Comparison of ENCODE assay signal across 22 cellular contexts in genomic region chr9:36005891-36006290, GRCh38. TPM values are rescaled to one million over a fixed set of nuclear protein-coding genes. Genes with fewer than 3 reads are reported as not detected.
DNase-seq lines count a peak whose midpoint lies in the region; ATAC-seq and TF ChIP-seq lines count a peak whose summit lies in the region.
"Had no signal": no experiment of that assay in that cellular context is flagged by ENCODE, and none has a peak within 500 bp of the region (broad histone marks: within the 10 kb centered on the region; RNA-seq: fewer than 3 reads in every experiment).

No MANE protein-coding gene starts in this region.

- no peaks in the 10 kb centered on the region for H3K36me3 Mint-ChIP-seq in Calu3 (ENCODE audit: insufficient read depth, unreplicated experiment)
- H3K36me3 Mint-ChIP-seq: CD14-positive monocyte; CD4-positive, alpha-beta memory T cell had no signal

- in situ Hi-C loops in transverse colon (cut with MboI; ENCODE audit: low pct_ligation_motif_present in 1 of 4, low pct_unique_long_range_greater_than_20kb in 1 of 4, low sequenced_read_pairs in 3 of 4), result no loop called here

- CTCF ChIA-PET in Calu3 (lab: Charles Lee), result interaction anchor here (0.5 kb wide), 1 partner anchor 48 kb away, joined by 10 read pairs; no protein-coding TSS in a partner anchor

- no peaks in the 10 kb centered on the region for H3K4me1 Mint-ChIP-seq in Calu3 (ENCODE audit: low read depth, unreplicated experiment)

- no peaks in the 10 kb centered on the region for H3K9me2 ChIP-seq in hepatocyte (replicated peaks; ENCODE audit: insufficient read depth)

- H3K36me3 ChIP-seq in Peyer's patch (no peaks in the 10 kb centered on the region), hepatocyte (replicated peaks; ENCODE audit: insufficient read depth, low read depth) (no peaks in the 10 kb centered on the region), trophoblast cell (ENCODE audit: control insufficient read depth in 1 of 2, insufficient read depth in 2 of 2, low read length in 2 of 2) (no peaks in the 10 kb centered on the region), transverse colon (no peaks in the 10 kb centered on the region)
- H3K36me3 ChIP-seq: BE2C; BLaER1 treated with 17β-estradiol and CSF1 and Interleukin-3, amounts not matched to agents 10 nM and 100 nM had no signal

- H3K79me2 ChIP-seq in hepatocyte (no peaks in the 10 kb centered on the region), trophoblast cell (ENCODE audit: control insufficient read depth, insufficient read depth, low read length, poor library complexity) (no peaks in the 10 kb centered on the region)

- no peak overlapping the region for H4K12ac ChIP-seq in trophoblast cell (ENCODE audit: low read depth, low read length)

- TF ChIP-seq POLR2A in Peyer's patch (IDR thresholded peaks at IDR 0.05) (no peak), transverse colon (IDR thresholded peaks at IDR 0.05) (no peak)

- no peaks in the 10 kb centered on the region for H3K9me3 Mint-ChIP-seq in Calu3 (ENCODE audit: low read depth, unreplicated experiment)

- no peak for TF ChIP-seq EP300 in transverse colon (IDR thresholded peaks at IDR 0.05; ENCODE audit: low read depth)

- H3K79me1 ChIP-seq in trophoblast cell (ENCODE audit: low read length), result no peaks in the 10 kb centered on the region

- intact Hi-C loops in transverse colon (cut with DNase I; ENCODE audit: low total_unique reads), result no loop called here
- intact Hi-C loops in Calu3 (cut with micrococcal nuclease; ENCODE audit: unreplicated experiment), result no loop called here

- H2BK120ac ChIP-seq in trophoblast cell (ENCODE audit: insufficient read depth, low read length, poor library complexity), result no peak overlapping the region

- no peak overlapping the region for H2BK12ac ChIP-seq in trophoblast cell (ENCODE audit: low read length)

- no peak overlapping the region for H3K9ac ChIP-seq in trophoblast cell (ENCODE audit: low read length)
- H3K9ac ChIP-seq: GM23248 had no signal

- 91% methylated on average over 1 of the region's 1 CpG for WGBS in hepatocyte (ENCODE audit: low lambda C conversion rate, missing lambda C conversion rate)
- WGBS in trophoblast cell (ENCODE audit: extremely low coverage, insufficient coverage, insufficient read length), result no CpG with 5 or more reads among the region's 1 CpG
- 67 to 100% methylated on average over 1 of the region's 1 CpG for WGBS in transverse colon (ENCODE audit: low coverage in 1 of 2), 2 donors

- H3K4me3 Mint-ChIP-seq in Calu3 (ENCODE audit: low read depth, unreplicated experiment), result no peak overlapping the region
- H3K4me3 Mint-ChIP-seq: CD14-positive monocyte; CD4-positive, alpha-beta memory T cell had no signal

- no TSS peak for BruUV-seq in Calu3 (replicated peaks; lab: Mats Ljungman, UMichigan)

- H4K91ac ChIP-seq in trophoblast cell (ENCODE audit: low read depth, low read length), result no peak overlapping the region

- H3K4me2 ChIP-seq in hepatocyte, result no peak overlapping the region
- no peak overlapping the region for H3K4me2 ChIP-seq in trophoblast cell (ENCODE audit: low read length)
- H3K4me2 ChIP-seq: A549 had no signal

- H3K18ac ChIP-seq in trophoblast cell (ENCODE audit: low read length), result no peak overlapping the region

- H3K9me3 ChIP-seq in Peyer's patch (no peaks in the 10 kb centered on the region), hepatocyte (ENCODE audit: low read depth) (no peaks in the 10 kb centered on the region), trophoblast cell (ENCODE audit: insufficient read depth, low read depth, low read length) (peaks cover 2% of the 10 kb centered on the region), transverse colon (no peaks in the 10 kb centered on the region)
- H3K9me3 ChIP-seq: BE2C, Caco-2 had no signal

- H4K8ac ChIP-seq in trophoblast cell (ENCODE audit: low read depth, low read length), result no peak overlapping the region

- H3K27ac ChIP-seq in Peyer's patch, result peak overlapping the region in 3 of 4 donors; percentile 4 to 79 (median 53)
- peak overlapping the region; percentile 59 for H3K27ac ChIP-seq in hepatocyte
- no peak overlapping the region for H3K27ac ChIP-seq in trophoblast cell (ENCODE audit: low read depth, low read length)
- peak overlapping the region; percentile 68 to 76 (median 72) for H3K27ac ChIP-seq in transverse colon
- H3K27ac ChIP-seq: A549, GM23248 had no signal

- no peak overlapping the region for H3K23ac ChIP-seq in trophoblast cell (ENCODE audit: low read length)

- H3K27me3 ChIP-seq in Peyer's patch, result no peaks in the 10 kb centered on the region
- H3K27me3 ChIP-seq in hepatocyte, result peaks cover 14% of the 10 kb centered on the region
- no peaks in the 10 kb centered on the region for H3K27me3 ChIP-seq in trophoblast cell (ENCODE audit: insufficient read depth, low read length)
- H3K27me3 ChIP-seq in transverse colon, result no peaks in the 10 kb centered on the region
- H3K27me3 ChIP-seq: BLaER1 treated with 17β-estradiol and CSF1 and Interleukin-3, amounts not matched to agents 10 nM and 100 nM had no signal

- no peak for TF ChIP-seq CTCF in Peyer's patch (IDR thresholded peaks at IDR 0.05)
- TF ChIP-seq CTCF in hepatocyte (IDR thresholded peaks at IDR 0.05; ENCODE audit: poor library complexity), result no peak
- TF ChIP-seq CTCF in transverse colon (IDR thresholded peaks at IDR 0.05), result no peak
- TF ChIP-seq CTCF in Calu3 (IDR thresholded peaks at IDR 0.05; ENCODE audit: unreplicated experiment), result no peak

- H4K20me1 ChIP-seq in hepatocyte (ENCODE audit: insufficient read depth, poor library complexity, severe bottlenecking), result no peaks in the 10 kb centered on the region
- H4K20me1 ChIP-seq: BLaER1 treated with 17β-estradiol and CSF1 and Interleukin-3, amounts not matched to agents 10 nM and 100 nM had no signal

- H3K4ac ChIP-seq in trophoblast cell (ENCODE audit: low read depth, low read length), result no peak overlapping the region

- no peak for ATAC-seq in GM21576 (IDR thresholded peaks at IDR 0.05; ENCODE audit: unreplicated experiment)
- ATAC-seq: A549 had no signal

- H2AK5ac ChIP-seq in trophoblast cell (ENCODE audit: low read length), result no peak overlapping the region

- H3K14ac ChIP-seq in trophoblast cell (ENCODE audit: low read length), result no peak overlapping the region

- H3K27ac Mint-ChIP-seq in Calu3 (ENCODE audit: unreplicated experiment), result no peak overlapping the region
- H3K27ac Mint-ChIP-seq: CD14-positive monocyte; CD4-positive, alpha-beta memory T cell had no signal

- DNase-seq in Peyer's patch (no peak), hepatocyte (ENCODE audit: low spot score) (no peak), trophoblast cell (peak; percentile 50 to 79), transverse colon (no peak), COLO668 (lab: John Stamatoyannopoulos, UW; ENCODE audit: unreplicated experiment) (no peak), Calu3 (no peak)
- DNase-seq: 8988T; ACHN; BE2C; CD4-positive, alpha-beta memory T cell; DMS 273 treated with DMSO at 0.1 percent for 48 hours; DMS79; EL; GM23248; H7; HCEC 1CT had no signal

- no peak overlapping the region for H2BK5ac ChIP-seq in trophoblast cell (ENCODE audit: low read depth, low read length, poor library complexity)

- no peak overlapping the region for H3K4me3 ChIP-seq in Peyer's patch
- no peak overlapping the region for H3K4me3 ChIP-seq in hepatocyte
- no peak overlapping the region for H3K4me3 ChIP-seq in trophoblast cell (ENCODE audit: low read depth, low read length)
- no peak overlapping the region for H3K4me3 ChIP-seq in transverse colon
- H3K4me3 ChIP-seq: A549; BLaER1 treated with 17β-estradiol and CSF1 and Interleukin-3, amounts not matched to agents 10 nM and 100 nM; GM23248 had no signal

- H3K27me3 Mint-ChIP-seq in Calu3 (ENCODE audit: unreplicated experiment), result peaks cover 74% of the 10 kb centered on the region

- peaks cover 0 to 10% (median 0%) of the 10 kb centered on the region in 4 donors for H3K4me1 ChIP-seq in Peyer's patch
- H3K4me1 ChIP-seq in hepatocyte (ENCODE audit: insufficient read depth), result no peaks in the 10 kb centered on the region
- no peaks in the 10 kb centered on the region for H3K4me1 ChIP-seq in trophoblast cell (ENCODE audit: control insufficient read depth in 1 of 2, insufficient read depth in 2 of 2, low read length in 2 of 2)
- peaks cover 4 to 26% (median 11%) of the 10 kb centered on the region in 4 donors for H3K4me1 ChIP-seq in transverse colon
- H3K4me1 ChIP-seq: A549, BE2C had no signal

- no peak overlapping the region for H2AFZ ChIP-seq in hepatocyte
- H2AFZ ChIP-seq in trophoblast cell (ENCODE audit: insufficient read depth, low read length, poor library complexity), result no peak overlapping the region
- H2AFZ ChIP-seq: GM23248 had no signal

RNA-seq across cellular contexts. Expression of gene RECK, which starts 30.8 kb away (rescaled TPM):
- total RNA-seq in Peyer's patch (1 to 10 TPM; 1.9 to 8.3 (median 5.9) TPM), hepatocyte (11.2 and 15.3 TPM in 2 replicates), transverse colon (10 to 100 TPM in 1 of 4 donors, 1 to 10 TPM in 3; 1.5 to 30.3 (median 6.0) TPM), Calu3 (2022) (0.54 and 1.1 TPM in 2 replicates)
- 13.5 and 13.7 TPM in 2 replicates for polyA plus RNA-seq in hepatocyte
- 5.4 and 5.5 TPM in 2 replicates for polyA plus RNA-seq in trophoblast cell (2013)

RNA-seq across cellular contexts. Expression of gene OR2S2, which starts 47.9 kb away (rescaled TPM):
- total RNA-seq in Peyer's patch, result not detected
- 0.27 TPM in 1 of 2 replicates, not detected in the other for total RNA-seq in hepatocyte
- not detected in 2 replicates for polyA plus RNA-seq in hepatocyte
- polyA plus RNA-seq in trophoblast cell (2013), result not detected in 2 replicates
- total RNA-seq in transverse colon, result not detected
- total RNA-seq in Calu3 (2022), result not detected in 2 replicates
- total RNA-seq: Caco-2; CD4-positive, alpha-beta memory T cell; H1; H7 had no signal
- polyA plus RNA-seq: A549; CD14-positive monocyte; CD4-positive, alpha-beta memory T cell; H1 had no signal

Comparison
In these comparisons a context has a peak if more than half of its experiments do, and no peak if none do; other contexts are left out.
1. DNase-seq: peak in trophoblast cell (2 of 2); none in Peyer's patch (0 of 3), hepatocyte (single experiment), transverse colon (single experiment), COLO668 (single experiment) and Calu3 (single experiment).